12 cellular contexts compared by ENCODE assay signal in the genomic region with DNA sequence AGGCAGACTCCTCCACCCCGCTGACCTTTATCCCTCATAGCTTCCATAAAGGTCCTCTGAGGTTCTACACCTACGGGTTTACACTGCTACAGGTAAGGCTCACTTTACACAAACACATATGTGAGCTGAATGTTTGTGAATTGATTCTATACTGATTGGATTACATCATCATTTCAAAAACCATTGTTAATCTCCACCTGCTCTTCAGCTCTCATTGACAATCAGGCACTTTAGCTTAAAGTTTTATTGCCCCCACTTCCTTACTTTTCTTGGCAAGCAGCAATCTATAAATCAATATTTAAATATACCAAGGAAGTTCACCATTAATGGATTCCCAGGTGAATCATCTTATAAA. TPM values are rescaled to one million over a fixed set of nuclear protein-coding genes. Genes with fewer than 3 reads are reported as not detected.
DNase-seq lines count a peak whose midpoint lies in the region; ATAC-seq and TF ChIP-seq lines count a peak whose summit lies in the region.
"Had no signal": no experiment of that assay in that cellular context is flagged by ENCODE, and none has a peak within 500 bp of the region (broad histone marks: within the 10 kb centered on the region; RNA-seq: fewer than 3 reads in every experiment).

No MANE protein-coding gene starts in this region.

- peak overlapping the region; percentile 76; the same call in 1 of the 2 replicates for H3K27ac ChIP-seq in Karpas-422 (ENCODE audit: low read length)

- CTCF ChIA-PET in activated CD4-positive, alpha-beta memory T cell treated with anti-CD3 and anti-CD28 coated beads for 36 hours (lab: Charles Lee), result interaction anchor here (1.0 to 6.0 kb wide), 7 partner anchors 11 to 170 kb away, joined by 3 to 45 read pairs (median 12); no protein-coding TSS in a partner anchor
- CTCF ChIA-PET in activated CD4-positive, alpha-beta memory T cell treated with anti-CD3 and anti-CD28 coated beads, Interleukin-2, amount 10 ng/mL, durations not matched to agents 7 days and 5 days (lab: Charles Lee), result interaction anchor here (0.7 to 4.7 kb wide), 8 partner anchors 12 to 167 kb away, joined by 3 to 38 read pairs (median 5); a partner anchor contains a TSS

- H3K36me3 Mint-ChIP-seq in activated CD4-positive, alpha-beta memory T cell treated with anti-CD3 and anti-CD28 coated beads for 36 hours, result peaks cover 9% of the 10 kb centered on the region
- peaks cover 8% of the 10 kb centered on the region for H3K36me3 Mint-ChIP-seq in activated CD4-positive, alpha-beta memory T cell treated with anti-CD3 and anti-CD28 coated beads, Interleukin-2, amount 10 ng/mL, durations not matched to agents 7 days and 5 days (ENCODE audit: low read depth)
- peaks cover 13% of the 10 kb centered on the region for H3K36me3 Mint-ChIP-seq in activated naive CD8-positive, alpha-beta T cell treated with anti-CD3 and anti-CD28 coated beads, Interleukin-2, amount 50 U/mL, for 24 hours (ENCODE audit: low read depth)
- H3K36me3 Mint-ChIP-seq in osteocyte (ENCODE audit: unreplicated experiment), result peaks cover 3% of the 10 kb centered on the region

- no peaks in the 10 kb centered on the region for H3K9me2 ChIP-seq in Karpas-422 (replicated peaks; ENCODE audit: insufficient read depth, low read length)

- no peaks in the 10 kb centered on the region for H3K36me3 ChIP-seq in Karpas-422 (ENCODE audit: insufficient read depth, low read length)
- H3K36me3 ChIP-seq: MG63 had no signal

- no peaks in the 10 kb centered on the region for H4K20me1 ChIP-seq in Karpas-422 (ENCODE audit: insufficient read depth, low read depth, low read length)

- no peaks in the 10 kb centered on the region for H3K27me3 ChIP-seq in Karpas-422 (ENCODE audit: low read length)
- H3K27me3 ChIP-seq: MG63 had no signal

- peak overlapping the region; percentile 70; the same call in 1 of the 2 replicates for H3K9ac ChIP-seq in Karpas-422 (ENCODE audit: low read length)

- no peak overlapping the region for H2AFZ ChIP-seq in Karpas-422 (ENCODE audit: low read length)

- H3K27ac Mint-ChIP-seq in activated CD4-positive, alpha-beta memory T cell treated with anti-CD3 and anti-CD28 coated beads for 36 hours, result peak overlapping the region; percentile 89
- H3K27ac Mint-ChIP-seq in activated CD4-positive, alpha-beta memory T cell treated with anti-CD3 and anti-CD28 coated beads, Interleukin-2, amount 10 ng/mL, durations not matched to agents 7 days and 5 days, result no peak overlapping the region
- H3K27ac Mint-ChIP-seq in activated naive CD8-positive, alpha-beta T cell treated with anti-CD3 and anti-CD28 coated beads, Interleukin-2, amount 50 U/mL, for 24 hours, result peak overlapping the region; percentile 95
- peak overlapping the region; percentile 98 for H3K27ac Mint-ChIP-seq in osteocyte (ENCODE audit: unreplicated experiment)

- intact Hi-C loops in activated CD4-positive, alpha-beta memory T cell treated with anti-CD3 and anti-CD28 coated beads for 36 hours (cut with micrococcal nuclease), result loop anchor here (2.0 kb wide), 2 partner anchors 98 to 368 kb away; no protein-coding TSS in a partner anchor

- DNase-seq in activated CD4-positive, alpha-beta memory T cell treated with anti-CD3 and anti-CD28 coated beads for 36 hours, result no peak
- DNase-seq in activated CD4-positive, alpha-beta memory T cell treated with anti-CD3 and anti-CD28 coated beads, Interleukin-2, amount 10 ng/mL, durations not matched to agents 7 days and 5 days, result no peak
- no peak for DNase-seq in Karpas-422
- DNase-seq in activated naive CD8-positive, alpha-beta T cell treated with anti-CD3 and anti-CD28 coated beads, Interleukin-2, amount 50 U/mL, for 24 hours, result no peak
- no peak for DNase-seq in osteocyte (ENCODE audit: extremely low spot score, unreplicated experiment)
- DNase-seq in NK-92 treated with Interleukin-12 subunit alpha and Interleukin-12 subunit beta, amount 100 ng/mL, for 24 hours (lab: John Stamatoyannopoulos, UW), result no peak
- DNase-seq in inferior parietal cortex (ENCODE audit: extremely low spot score), result no peak
- DNase-seq in DMS 273 (lab: John Stamatoyannopoulos, UW; ENCODE audit: unreplicated experiment), result no peak
- DNase-seq: HCEC 1CT, hippocampal formation, OCI-M1 had no signal

- H3K4me3 Mint-ChIP-seq in activated CD4-positive, alpha-beta memory T cell treated with anti-CD3 and anti-CD28 coated beads for 36 hours, result no peak overlapping the region
- no peak overlapping the region for H3K4me3 Mint-ChIP-seq in activated CD4-positive, alpha-beta memory T cell treated with anti-CD3 and anti-CD28 coated beads, Interleukin-2, amount 10 ng/mL, durations not matched to agents 7 days and 5 days
- peak overlapping the region; percentile 81 for H3K4me3 Mint-ChIP-seq in activated naive CD8-positive, alpha-beta T cell treated with anti-CD3 and anti-CD28 coated beads, Interleukin-2, amount 50 U/mL, for 24 hours
- H3K4me3 Mint-ChIP-seq in osteocyte (ENCODE audit: unreplicated experiment), result no peak overlapping the region

- H3K4me2 ChIP-seq in Karpas-422 (ENCODE audit: low read depth, low read length, poor library complexity, severe bottlenecking), result peak overlapping the region; percentile 98

- TF ChIP-seq CTCF in osteocyte (IDR thresholded peaks at IDR 0.05), result no peak

- H3K79me2 ChIP-seq in Karpas-422 (ENCODE audit: low read length), result no peaks in the 10 kb centered on the region

- H3K4me1 Mint-ChIP-seq in activated CD4-positive, alpha-beta memory T cell treated with anti-CD3 and anti-CD28 coated beads for 36 hours (ENCODE audit: low read depth), result peaks cover 70% of the 10 kb centered on the region
- H3K4me1 Mint-ChIP-seq in activated CD4-positive, alpha-beta memory T cell treated with anti-CD3 and anti-CD28 coated beads, Interleukin-2, amount 10 ng/mL, durations not matched to agents 7 days and 5 days, result peaks cover 45% of the 10 kb centered on the region
- H3K4me1 Mint-ChIP-seq in activated naive CD8-positive, alpha-beta T cell treated with anti-CD3 and anti-CD28 coated beads, Interleukin-2, amount 50 U/mL, for 24 hours, result peaks cover 86% of the 10 kb centered on the region
- H3K4me1 Mint-ChIP-seq in osteocyte (ENCODE audit: unreplicated experiment), result peaks cover 55% of the 10 kb centered on the region

- peaks cover 7% of the 10 kb centered on the region for H3K9me3 Mint-ChIP-seq in activated CD4-positive, alpha-beta memory T cell treated with anti-CD3 and anti-CD28 coated beads for 36 hours
- H3K9me3 Mint-ChIP-seq in activated CD4-positive, alpha-beta memory T cell treated with anti-CD3 and anti-CD28 coated beads, Interleukin-2, amount 10 ng/mL, durations not matched to agents 7 days and 5 days, result peaks cover 6% of the 10 kb centered on the region
- H3K9me3 Mint-ChIP-seq in activated naive CD8-positive, alpha-beta T cell treated with anti-CD3 and anti-CD28 coated beads, Interleukin-2, amount 50 U/mL, for 24 hours, result peaks cover 13% of the 10 kb centered on the region
- H3K9me3 Mint-ChIP-seq in osteocyte (ENCODE audit: unreplicated experiment), result peaks cover 9% of the 10 kb centered on the region

- H3K4me1 ChIP-seq in Karpas-422 (ENCODE audit: low read length), result peaks cover 54% of the 10 kb centered on the region

- H3K4me3 ChIP-seq in Karpas-422 (ENCODE audit: low read length), result peak overlapping the region; percentile 67; the same call in 1 of the 2 replicates
- H3K4me3 ChIP-seq: MG63 had no signal

- H3K27me3 Mint-ChIP-seq in activated CD4-positive, alpha-beta memory T cell treated with anti-CD3 and anti-CD28 coated beads for 36 hours, result peaks cover 12% of the 10 kb centered on the region
- H3K27me3 Mint-ChIP-seq in activated CD4-positive, alpha-beta memory T cell treated with anti-CD3 and anti-CD28 coated beads, Interleukin-2, amount 10 ng/mL, durations not matched to agents 7 days and 5 days, result peaks cover 63% of the 10 kb centered on the region
- H3K27me3 Mint-ChIP-seq in activated naive CD8-positive, alpha-beta T cell treated with anti-CD3 and anti-CD28 coated beads, Interleukin-2, amount 50 U/mL, for 24 hours, result peaks cover 23% of the 10 kb centered on the region
- no peaks in the 10 kb centered on the region for H3K27me3 Mint-ChIP-seq in osteocyte (ENCODE audit: unreplicated experiment)

- POLR2A ChIA-PET in activated CD4-positive, alpha-beta memory T cell treated with anti-CD3 and anti-CD28 coated beads for 36 hours (lab: Charles Lee), result interaction anchor here (1.6 to 5.7 kb wide), 5 partner anchors 12 to 223 kb away, joined by 7 to 83 read pairs (median 15); a partner anchor contains a TSS
- POLR2A ChIA-PET in activated CD4-positive, alpha-beta memory T cell treated with anti-CD3 and anti-CD28 coated beads, Interleukin-2, amount 10 ng/mL, durations not matched to agents 7 days and 5 days (lab: Charles Lee), result interaction anchor here (1.3 to 4.3 kb wide), 4 partner anchors 8 to 28 kb away, joined by 3 to 79 read pairs (median 26); a partner anchor contains a TSS

- ATAC-seq in activated naive CD8-positive, alpha-beta T cell treated with anti-CD3 and anti-CD28 coated beads, Interleukin-2, amount 50 U/mL, for 24 hours, result no peak

- no peaks in the 10 kb centered on the region for H3K9me3 ChIP-seq in Karpas-422 (ENCODE audit: low read length)
- H3K9me3 ChIP-seq: MG63 had no signal

RNA-seq across cellular contexts. Expression of a gene that starts 12.9 kb away (rescaled TPM):
- total RNA-seq in activated CD4-positive, alpha-beta memory T cell treated with anti-CD3 and anti-CD28 coated beads for 36 hours, result 10 to 100 TPM; 49.8 to 51.9 TPM
- 1 to 10 TPM; 6.4 to 6.9 TPM for total RNA-seq in activated CD4-positive, alpha-beta memory T cell treated with anti-CD3 and anti-CD28 coated beads, Interleukin-2, amount 10 ng/mL, durations not matched to agents 7 days and 5 days
- 19.0 and 27.7 TPM in 2 replicates for total RNA-seq in Karpas-422 (2014; rRNA removed; shearing (Covaris generic); ENCODE audit: low replicate concordance)
- total RNA-seq in osteocyte, result 0.48 and 1.1 TPM in 2 replicates

RNA-seq across cellular contexts. Expression of a gene that starts 28.0 kb away (rescaled TPM):
- total RNA-seq in activated CD4-positive, alpha-beta memory T cell treated with anti-CD3 and anti-CD28 coated beads for 36 hours, result 1 to 10 TPM; 4.5 TPM
- total RNA-seq in activated CD4-positive, alpha-beta memory T cell treated with anti-CD3 and anti-CD28 coated beads, Interleukin-2, amount 10 ng/mL, durations not matched to agents 7 days and 5 days, result 1 to 10 TPM; 8.4 to 8.8 TPM
- total RNA-seq in Karpas-422 (2014; rRNA removed; shearing (Covaris generic); ENCODE audit: low replicate concordance), result 11.8 and 17.3 TPM in 2 replicates
- total RNA-seq in osteocyte, result 4.2 and 4.5 TPM in 2 replicates
